Comparison of ENCODE assay signal across 13 cellular contexts in the genomic region with DNA sequence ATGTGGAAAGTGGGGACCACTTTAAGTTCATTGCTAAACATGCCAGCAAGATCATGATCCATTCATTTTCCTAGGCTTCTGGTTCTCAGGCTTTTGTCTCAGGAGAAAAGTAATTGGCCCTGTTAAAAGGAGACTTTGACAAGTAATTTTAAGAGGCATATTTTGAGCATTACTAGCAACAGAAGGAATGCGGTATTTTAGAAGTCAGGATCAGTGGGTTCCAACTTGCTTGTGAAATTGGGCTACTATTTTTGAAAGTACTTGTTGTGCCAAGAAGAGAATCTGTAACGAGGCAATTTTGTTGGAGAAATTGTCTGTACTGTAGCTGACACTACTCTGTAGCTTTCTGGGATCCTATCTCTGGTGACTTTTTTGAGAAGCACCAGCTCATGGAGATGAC. TPM values are rescaled to one million over a fixed set of nuclear protein-coding genes. Genes with fewer than 3 reads are reported as not detected.
A peak's percentile ranks its signal among the peaks of the same experiment; 100 is the strongest.
DNase-seq lines count a peak whose midpoint lies in the region; ATAC-seq and TF ChIP-seq lines count a peak whose summit lies in the region.
"Had no signal": no experiment of that assay in that cellular context is flagged by ENCODE, and none has a peak within 500 bp of the region (broad histone marks: within the 10 kb centered on the region; RNA-seq: fewer than 3 reads in every experiment).

No MANE protein-coding gene starts in this region.

- no peaks in the 10 kb centered on the region for H3K9me3 ChIP-seq in esophagus muscularis mucosa
- no peaks in the 10 kb centered on the region for H3K9me3 ChIP-seq in CD8-positive, alpha-beta memory T cell (ENCODE audit: low read length)

- 17% methylated on average over 2 of the region's 2 CpGs for WGBS in esophagus muscularis mucosa
- 26 to 39% methylated on average over 2 of the region's 2 CpGs for WGBS in lower leg skin, 2 donors

- no peaks in the 10 kb centered on the region for H3K36me3 ChIP-seq in ACC112 (ENCODE audit: insufficient read depth, low read length)
- H3K36me3 ChIP-seq in esophagus muscularis mucosa = no peaks in the 10 kb centered on the region
- H3K36me3 ChIP-seq in CD8-positive, alpha-beta memory T cell (ENCODE audit: insufficient read depth, low read length) = no peaks in the 10 kb centered on the region

- POLR2A ChIA-PET in CD8-positive, alpha-beta memory T cell (lab: Charles Lee) = no interaction called here

- no peak for ATAC-seq in HG03565 (IDR thresholded peaks at IDR 0.05; ENCODE audit: unreplicated experiment)
- ATAC-seq: natural killer cell had no signal

- H3K79me2 ChIP-seq in ACC112 (ENCODE audit: control insufficient read depth, insufficient read depth, low read length, unreplicated experiment) = peaks cover 63% of the 10 kb centered on the region

- TF ChIP-seq EP300 in esophagus muscularis mucosa (IDR thresholded peaks at IDR 0.05) = no peak

- TF ChIP-seq POLR2A in esophagus muscularis mucosa (IDR thresholded peaks at IDR 0.05; ENCODE audit: low read depth) (no peak), lower leg skin (IDR thresholded peaks at IDR 0.05) (no peak)

- H3K27ac Mint-ChIP-seq in CD8-positive, alpha-beta memory T cell = no peak overlapping the region
- H3K27ac Mint-ChIP-seq: activated CD4-positive, alpha-beta T cell treated with anti-CD3 and anti-CD28 coated beads for 36 hours; activated naive CD4-positive, alpha-beta T cell treated with anti-CD3 and anti-CD28 coated beads, Interleukin-2, amount 50 U/mL, for 72 hours; B cell; natural killer cell had no signal

- peaks cover 0 to 2% of the 10 kb centered on the region in 2 donors for H3K27me3 Mint-ChIP-seq in CD8-positive, alpha-beta memory T cell
- H3K27me3 Mint-ChIP-seq: activated CD4-positive, alpha-beta T cell treated with anti-CD3 and anti-CD28 coated beads for 36 hours; B cell had no signal

- H3K4me1 ChIP-seq in ACC112 (ENCODE audit: control insufficient read depth, insufficient read depth, low read length, unreplicated experiment) (peaks cover 43% of the 10 kb centered on the region), esophagus muscularis mucosa (peaks cover 43 to 65% (median 55%) of the 10 kb centered on the region in 4 donors)
- no peaks in the 10 kb centered on the region for H3K4me1 ChIP-seq in CD8-positive, alpha-beta memory T cell (ENCODE audit: insufficient read depth, low read length)

- H2AFZ ChIP-seq in ACC112 (ENCODE audit: low read length, unreplicated experiment) = no peak overlapping the region

- peaks cover 0 to 13% (median 5%) of the 10 kb centered on the region in 3 donors for H3K4me1 Mint-ChIP-seq in CD8-positive, alpha-beta memory T cell

- no peaks in the 10 kb centered on the region for H3K9me3 Mint-ChIP-seq in CD8-positive, alpha-beta memory T cell
- H3K9me3 Mint-ChIP-seq: natural killer cell had no signal

- intact Hi-C loops in esophagus muscularis mucosa (cut with DNase I) (no loop called here), lower leg skin (cut with DNase I; ENCODE audit: low total_unique reads) (no loop called here)

- H3K27ac ChIP-seq in ACC112 (ENCODE audit: low read depth, low read length) (peak overlapping the region; percentile 75), esophagus muscularis mucosa (replicated peaks in 1 of 4) (peak overlapping the region; percentile 70 to 77 (median 71))
- no peak overlapping the region for H3K27ac ChIP-seq in CD8-positive, alpha-beta memory T cell (ENCODE audit: low read depth, low read length)

- peak; percentile 72 for DNase-seq in NCI-H226
- DNase-seq in esophagus muscularis mucosa (ENCODE audit: extremely low spot score) = no peak
- DNase-seq in myocyte (ENCODE audit: low read depth) = peak; percentile 69
- DNase-seq in CD8-positive, alpha-beta memory T cell = no peak
- DNase-seq in lower leg skin (ENCODE audit: low spot score in 2 of 2) = no peak
- no peak for DNase-seq in GM13976 (ENCODE audit: low spot score)
- DNase-seq: activated CD4-positive, alpha-beta T cell treated with anti-CD3 and anti-CD28 coated beads for 36 hours; natural killer cell; stimulated activated CD4-positive, alpha-beta T cell treated with anti-CD3 and anti-CD28 coated beads, Interleukin-4, amount 100 ng/mL, for 1 hour had no signal

- H3K36me3 Mint-ChIP-seq in CD8-positive, alpha-beta memory T cell = no peaks in the 10 kb centered on the region
- H3K36me3 Mint-ChIP-seq: activated naive CD4-positive, alpha-beta T cell treated with anti-CD3 and anti-CD28 coated beads, Interleukin-2, amount 50 U/mL, for 72 hours; natural killer cell had no signal

- TF ChIP-seq CTCF in esophagus muscularis mucosa (IDR thresholded peaks at IDR 0.05) (no peak), lower leg skin (IDR thresholded peaks at IDR 0.05) (no peak), GM13976 (IDR thresholded peaks at IDR 0.05; ENCODE audit: borderline replicate concordance, control extremely low read depth, extremely low read depth, insufficient read depth, missing control alignments) (no peak)

- no peaks in the 10 kb centered on the region for H3K27me3 ChIP-seq in ACC112 (ENCODE audit: insufficient read depth, low read length)
- no peaks in the 10 kb centered on the region for H3K27me3 ChIP-seq in esophagus muscularis mucosa
- no peaks in the 10 kb centered on the region for H3K27me3 ChIP-seq in CD8-positive, alpha-beta memory T cell (ENCODE audit: insufficient read depth, low read length, poor library complexity, severe bottlenecking)

- CTCF ChIA-PET in CD8-positive, alpha-beta memory T cell (lab: Charles Lee) = no interaction called here

- peak overlapping the region; percentile 27; the same call in 1 of the 2 replicates for H3K4me3 ChIP-seq in ACC112 (ENCODE audit: low read depth, low read length)
- no peak overlapping the region for H3K4me3 ChIP-seq in esophagus muscularis mucosa
- H3K4me3 ChIP-seq in CD8-positive, alpha-beta memory T cell (ENCODE audit: low read length) = no peak overlapping the region
- H3K4me3 ChIP-seq in lower leg skin (ENCODE audit: low read depth, poor library complexity, severe bottlenecking) = no peak overlapping the region

- in situ Hi-C loops in GM13976 (cut with MboI; ENCODE audit: low sequenced_read_pairs, unreplicated experiment) = no loop called here

- no peak overlapping the region for H3K4me3 Mint-ChIP-seq in CD8-positive, alpha-beta memory T cell
- H3K4me3 Mint-ChIP-seq: activated CD4-positive, alpha-beta T cell treated with anti-CD3 and anti-CD28 coated beads for 36 hours; B cell; natural killer cell had no signal

RNA-seq across cellular contexts. Expression of a gene that starts 59.4 kb away (rescaled TPM):
- total RNA-seq in esophagus muscularis mucosa (10 to 100 TPM; 46.6 to 67.7 (median 53.6) TPM), myocyte (38.0 and 53.4 TPM in 2 replicates), lower leg skin (10 to 100 TPM; 53.7 to 78.3 (median 63.8) TPM)
- polyA plus RNA-seq in myocyte (2012) = 12.7 TPM
- 1 to 10 TPM; 7.7 to 7.8 TPM for total RNA-seq in CD8-positive, alpha-beta memory T cell
- 3.6 TPM for polyA plus RNA-seq in CD8-positive, alpha-beta memory T cell

Comparison
In these comparisons a context has a peak if more than half of its experiments do, and no peak if none do; other contexts are left out.
1. DNase-seq: peak in NCI-H226 (single experiment) and myocyte (single experiment); none in esophagus muscularis mucosa (single experiment), CD8-positive, alpha-beta memory T cell (0 of 5), lower leg skin (0 of 2) and GM13976 (single experiment).